1 cellular context compared by ENCODE assay signal in genomic region chr5:69455428-69455988, GRCh38. TPM values are rescaled to one million over a fixed set of nuclear protein-coding genes. Genes with fewer than 3 reads are reported as not detected.
"Had no signal": no experiment of that assay in that cellular context is flagged by ENCODE, and none has a peak within 500 bp of the region (broad histone marks: within the 10 kb centered on the region; RNA-seq: fewer than 3 reads in every experiment).

No MANE protein-coding gene starts in this region.

RNA-seq across cellular contexts. Expression of gene MARVELD2, which starts 40.6 kb away (rescaled TPM):
- total RNA-seq: ascending aorta had no signal
